In genomic region chr7:16845746-16846145, GRCh38 we compare ENCODE assay signal across 22 cellular contexts. TPM values are rescaled to one million over a fixed set of nuclear protein-coding genes. Genes with fewer than 3 reads are reported as not detected.
DNase-seq lines count a peak whose midpoint lies in the region; ATAC-seq, FAIRE-seq and TF ChIP-seq lines count a peak whose summit lies in the region.
"Had no signal": no experiment of that assay in that cellular context is flagged by ENCODE, and none has a peak within 500 bp of the region (broad histone marks: within the 10 kb centered on the region; RNA-seq: fewer than 3 reads in every experiment).

No MANE protein-coding gene starts in this region.

- ATAC-seq in A549 = no peak
- no peak for ATAC-seq in PC-3
- ATAC-seq in RWPE2 (ENCODE audit: low read depth) = no peak
- ATAC-seq in upper lobe of left lung (ENCODE audit: low FRiP score in 2 of 2) = no peak
- ATAC-seq in HG02759 (IDR thresholded peaks at IDR 0.05; ENCODE audit: unreplicated experiment) = no peak
- ATAC-seq in activated T-cell treated with anti-CD3 and anti-CD28 coated beads, Interleukin-2, amount 50 U/mL, for 72 hours (replicated peaks in 1 of 2) = no peak
- ATAC-seq: GM23338 had no signal

- POLR2A ChIA-PET in A549 (lab: Yijun Ruan, JAX) = interaction anchor here (2.7 kb wide), 1 partner anchor 42 kb away, joined by 14 read pairs; the partner anchor contains the start of gene AGR2
- POLR2A ChIA-PET in PC-3 (lab: Charles Lee; ENCODE audit: unreplicated experiment) = interaction anchor here (0.6 kb wide), 1 partner anchor 146 kb away, joined by 3 read pairs; no protein-coding TSS in a partner anchor

- intact Hi-C loops in PC-3 (cut with micrococcal nuclease) = loop anchor here (2.0 kb wide), 1 partner anchor 71 kb away; no protein-coding TSS in a partner anchor

- H3K27me3 Mint-ChIP-seq in activated T-cell treated with anti-CD3 and anti-CD28 coated beads, Interleukin-2, amount 50 U/mL, for 72 hours (ENCODE audit: low read depth) = peaks cover 10% of the 10 kb centered on the region

- H3K79me2 ChIP-seq in PC-3 (ENCODE audit: low read length) = no peaks in the 10 kb centered on the region
- no peaks in the 10 kb centered on the region for H3K79me2 ChIP-seq in hepatocyte

- peaks cover 4% of the 10 kb centered on the region for H3F3A ChIP-seq in PC-3 (ENCODE audit: low read length, unreplicated experiment)

- no peak overlapping the region for H3K27ac Mint-ChIP-seq in activated T-cell treated with anti-CD3 and anti-CD28 coated beads, Interleukin-2, amount 50 U/mL, for 72 hours
- H3K27ac Mint-ChIP-seq: CD8-positive, alpha-beta memory T cell; GM23338; HFFc6 had no signal

- H3K9me2 ChIP-seq in PC-3 (replicated peaks; ENCODE audit: low read length) (no peaks in the 10 kb centered on the region), hepatocyte (replicated peaks; ENCODE audit: insufficient read depth) (no peaks in the 10 kb centered on the region)

- CTCF ChIA-PET in A549 (lab: Yijun Ruan, JAX) = no interaction called here
- CTCF ChIA-PET in PC-3 (lab: Charles Lee) = no interaction called here

- H3K27me3 ChIP-seq in PC-3 (ENCODE audit: low read length) = no peaks in the 10 kb centered on the region
- H3K27me3 ChIP-seq in RWPE2 (ENCODE audit: insufficient read depth, poor library complexity, severe bottlenecking) = no peaks in the 10 kb centered on the region
- no peaks in the 10 kb centered on the region for H3K27me3 ChIP-seq in hepatocyte
- no peaks in the 10 kb centered on the region for H3K27me3 ChIP-seq in upper lobe of left lung

- H3K27ac ChIP-seq in A549 = peak overlapping the region; percentile 81 to 85
- H3K27ac ChIP-seq in PC-3 (ENCODE audit: low read length) = peak overlapping the region; percentile 97
- peak overlapping the region; percentile 64 for H3K27ac ChIP-seq in RWPE2 (ENCODE audit: poor library complexity, severe bottlenecking)
- peak overlapping the region; percentile 91 for H3K27ac ChIP-seq in hepatocyte
- no peak overlapping the region for H3K27ac ChIP-seq in upper lobe of left lung
- H3K27ac ChIP-seq: 22Rv1 had no signal

- H3K4me2 ChIP-seq in A549 (peak overlapping the region; percentile 82; the same call in 2 of the 3 replicates), PC-3 (ENCODE audit: low read length) (peak overlapping the region; percentile 93; the same call in 1 of the 2 replicates), hepatocyte (peak overlapping the region; percentile 65)
- H3K4me2 ChIP-seq: GM23338 had no signal

- TF ChIP-seq CTCF in A549 (IDR thresholded peaks at IDR 0.05) = no peak
- TF ChIP-seq CTCF in PC-3 (conservative IDR thresholded peaks at IDR 0.05; ENCODE audit: low read depth, low read length) = no peak
- no peak for TF ChIP-seq CTCF in RWPE2 (IDR thresholded peaks at IDR 0.05; ENCODE audit: poor library complexity, severe bottlenecking)
- no peak for TF ChIP-seq CTCF in hepatocyte (IDR thresholded peaks at IDR 0.05; ENCODE audit: poor library complexity)
- TF ChIP-seq CTCF in upper lobe of left lung (IDR thresholded peaks at IDR 0.05) = no peak

- TF ChIP-seq EP300 in A549 (IDR thresholded peaks at IDR 0.05) (no peak), upper lobe of left lung (IDR thresholded peaks at IDR 0.05) (no peak)

- no peak for DNase-seq in A549 (ENCODE audit: low read depth in 1 of 2, low spot score in 1 of 2)
- no peak for DNase-seq in PC-3
- no peak for DNase-seq in RWPE2 (ENCODE audit: low spot score)
- no peak for DNase-seq in hepatocyte (ENCODE audit: low spot score)
- DNase-seq in upper lobe of left lung = no peak
- no peak for DNase-seq in NCI-H1930 (lab: John Stamatoyannopoulos, UW)
- no peak for DNase-seq in activated T-cell treated with anti-CD3 and anti-CD28 coated beads, Interleukin-2, amount 50 U/mL, for 72 hours
- DNase-seq: BE2C; C1 segment of cervical spinal cord; CD4-positive, CD25-positive, alpha-beta regulatory T cell; CD8-positive, alpha-beta memory T cell; COR-L47; DMS153; DMS79; GF-D8; HCEC 1CT; HFFc6 had no signal

- TF ChIP-seq POLR2A in A549 (IDR thresholded peaks at IDR 0.05; ENCODE audit: low read length) (no peak), upper lobe of left lung (IDR thresholded peaks at IDR 0.05) (no peak)

- H2AFZ ChIP-seq in PC-3 (ENCODE audit: low read length) (0 out of 2 replicates have a peak overlapping the region, but pooled peaks have one; percentile 63), hepatocyte (no peak overlapping the region)
- H2AFZ ChIP-seq: GM23338 had no signal

- BruUV-seq in PC-3 (replicated peaks; lab: Mats Ljungman, UMichigan) = no TSS peak

- H3K4me1 Mint-ChIP-seq in activated T-cell treated with anti-CD3 and anti-CD28 coated beads, Interleukin-2, amount 50 U/mL, for 72 hours (ENCODE audit: low read depth) = no peaks in the 10 kb centered on the region
- H3K4me1 Mint-ChIP-seq: CD4-positive, CD25-positive, alpha-beta regulatory T cell; CD8-positive, alpha-beta memory T cell; GM23338 had no signal

- H3K36me3 ChIP-seq in PC-3 (ENCODE audit: low read depth, low read length) (no peaks in the 10 kb centered on the region), RWPE2 (ENCODE audit: low read depth) (no peaks in the 10 kb centered on the region), hepatocyte (replicated peaks; ENCODE audit: insufficient read depth, low read depth) (no peaks in the 10 kb centered on the region), upper lobe of left lung (no peaks in the 10 kb centered on the region)
- H3K36me3 ChIP-seq: BE2C had no signal

- peaks cover 26% of the 10 kb centered on the region for H3K4me1 ChIP-seq in A549
- peaks cover 31% of the 10 kb centered on the region for H3K4me1 ChIP-seq in PC-3 (ENCODE audit: insufficient read depth, low read length)
- H3K4me1 ChIP-seq in RWPE2 (ENCODE audit: insufficient read depth, poor library complexity, severe bottlenecking) = peaks cover 20% of the 10 kb centered on the region
- peaks cover 22% of the 10 kb centered on the region for H3K4me1 ChIP-seq in hepatocyte (ENCODE audit: insufficient read depth)
- peaks cover 0 to 7% (median 4%) of the 10 kb centered on the region in 4 donors for H3K4me1 ChIP-seq in upper lobe of left lung
- H3K4me1 ChIP-seq: BE2C had no signal

- H3K4me3 ChIP-seq in A549 = no peak overlapping the region
- H3K4me3 ChIP-seq in PC-3 (ENCODE audit: low read length) = no peak overlapping the region
- H3K4me3 ChIP-seq in RWPE2 (ENCODE audit: severe bottlenecking) = no peak overlapping the region
- H3K4me3 ChIP-seq in hepatocyte = no peak overlapping the region
- no peak overlapping the region for H3K4me3 ChIP-seq in upper lobe of left lung
- H3K4me3 ChIP-seq: GM23338 had no signal

- H3K9me3 ChIP-seq in A549 (0 out of 3 replicates have a peak, but pooled peaks cover 3% of the 10 kb centered on the region), PC-3 (ENCODE audit: low read length) (no peaks in the 10 kb centered on the region), RWPE2 (ENCODE audit: severe bottlenecking) (no peaks in the 10 kb centered on the region), hepatocyte (ENCODE audit: low read depth) (no peaks in the 10 kb centered on the region), upper lobe of left lung (no peaks in the 10 kb centered on the region)
- H3K9me3 ChIP-seq: BE2C had no signal

- H3K9me3 Mint-ChIP-seq in activated T-cell treated with anti-CD3 and anti-CD28 coated beads, Interleukin-2, amount 50 U/mL, for 72 hours = peaks cover 0 to 2% of the 10 kb centered on the region in 2 donors
- H3K9me3 Mint-ChIP-seq: CD8-positive, alpha-beta memory T cell; GM23338; HFFc6 had no signal

- TF ChIP-seq RAD21 in A549 (conservative IDR thresholded peaks at IDR 0.05 in 1 of 2, IDR thresholded peaks at IDR 0.05 in 1 of 2) = no peak

- no peak for FAIRE-seq in A549 (lab: Jason Lieb, UNC)
- FAIRE-seq: H54 had no signal

- no peaks in the 10 kb centered on the region for H3K36me3 Mint-ChIP-seq in activated T-cell treated with anti-CD3 and anti-CD28 coated beads, Interleukin-2, amount 50 U/mL, for 72 hours (ENCODE audit: insufficient read depth in 2 of 2)
- H3K36me3 Mint-ChIP-seq: CD4-positive, CD25-positive, alpha-beta regulatory T cell; CD8-positive, alpha-beta memory T cell had no signal

- H3K9ac ChIP-seq in PC-3 (ENCODE audit: low read length) = no peak overlapping the region; the same call in 1 of the 2 replicates

- H3K4me3 Mint-ChIP-seq in activated T-cell treated with anti-CD3 and anti-CD28 coated beads, Interleukin-2, amount 50 U/mL, for 72 hours = no peak overlapping the region
- H3K4me3 Mint-ChIP-seq: CD4-positive, CD25-positive, alpha-beta regulatory T cell; CD8-positive, alpha-beta memory T cell; GM23338; HFFc6 had no signal

- no peaks in the 10 kb centered on the region for H4K20me1 ChIP-seq in PC-3 (ENCODE audit: low read length)
- no peaks in the 10 kb centered on the region for H4K20me1 ChIP-seq in hepatocyte (ENCODE audit: insufficient read depth, poor library complexity, severe bottlenecking)

TF ChIP-seq in A549, 52 proteins besides CTCF, POLR2A, EP300 and RAD21 (continues in another document):
- TF ChIP-seq ZFP36 (IDR thresholded peaks at IDR 0.05; ENCODE audit: borderline replicate concordance, partially characterized antibody) = no peak

RNA-seq across cellular contexts. Expression of gene AGR3, which starts 36.0 kb away (rescaled TPM):
- 0.36 and 0.52 TPM in 2 replicates for polyA plus RNA-seq in A549 (2011; rRNA removed)
- not detected in 2 replicates for polyA plus RNA-seq in A549 (2012; cell fraction: cytosol; rRNA removed)
- polyA plus RNA-seq in A549 (2012; cell fraction: nucleus; rRNA removed) = not detected in 2 replicates
- polyA plus RNA-seq in A549 (2017; fragmentation: RNase III; extraction: RNeasy Plus Mini Kit Qiagen cat#74134 plus additional on column Dnase treatment) = not detected in 3 replicates
- polyA minus RNA-seq in A549 (2011; rRNA and poly(A)+ RNA removed) = not detected in 2 replicates
- total RNA-seq in PC-3 (2014; rRNA removed) = not detected in 2 replicates
- 52.1 and 74.3 TPM in 2 replicates for total RNA-seq in hepatocyte
- 51.0 and 65.1 TPM in 2 replicates for polyA plus RNA-seq in hepatocyte
- total RNA-seq in upper lobe of left lung = 100 to 1,000 TPM in 2 of 6 donors, 10 to 100 TPM in 4; 10.5 to 209 (median 74.6) TPM
- total RNA-seq in activated T-cell treated with anti-CD3 and anti-CD28 coated beads, Interleukin-2, amount 50 U/mL, for 72 hours = not detected
- total RNA-seq: CD4-positive, CD25-positive, alpha-beta regulatory T cell; CD8-positive, alpha-beta memory T cell; Daoy; GM23338; HFFc6 had no signal
- polyA plus RNA-seq: CD4-positive, CD25-positive, alpha-beta regulatory T cell; CD8-positive, alpha-beta memory T cell; GM23338 had no signal

RNA-seq across cellular contexts. Expression of gene AGR2, which starts 40.9 kb away (rescaled TPM):
- polyA plus RNA-seq in A549 (2011; rRNA removed) (479 and 682 TPM in 2 replicates), A549 (2017; fragmentation: RNase III; extraction: RNeasy Plus Mini Kit Qiagen cat#74134 plus additional on column Dnase treatment) (60.7 to 67.5 TPM (median 61.8 TPM) in 3 replicates), hepatocyte (173 and 183 TPM in 2 replicates)
- polyA plus RNA-seq in A549 (2012; cell fraction: cytosol; rRNA removed) = 144 and 151 TPM in 2 replicates
- 84.8 and 108 TPM in 2 replicates for polyA plus RNA-seq in A549 (2012; cell fraction: nucleus; rRNA removed)
- polyA minus RNA-seq in A549 (2011; rRNA and poly(A)+ RNA removed) = 203 and 270 TPM in 2 replicates
- total RNA-seq in PC-3 (2014; rRNA removed) (72.2 and 140 TPM in 2 replicates), hepatocyte (117 and 178 TPM in 2 replicates), upper lobe of left lung (100 to 1,000 TPM in 1 of 6 donors, 10 to 100 TPM in 4, 1 to 10 TPM in 1; 6.3 to 126 (median 44.8) TPM)
- total RNA-seq in activated T-cell treated with anti-CD3 and anti-CD28 coated beads, Interleukin-2, amount 50 U/mL, for 72 hours = not detected
- total RNA-seq: CD4-positive, CD25-positive, alpha-beta regulatory T cell; CD8-positive, alpha-beta memory T cell; Daoy; GM23338; HFFc6 had no signal
- polyA plus RNA-seq: CD4-positive, CD25-positive, alpha-beta regulatory T cell; CD8-positive, alpha-beta memory T cell; GM23338 had no signal

Comparison
In these comparisons a context has a peak if more than half of its experiments do, and no peak if none do; other contexts are left out.
1. H3K27ac ChIP-seq: peak in A549 (2 of 2), PC-3 (single experiment), RWPE2 (single experiment) and hepatocyte (single experiment); none in upper lobe of left lung (0 of 4).
2. RNA of gene AGR3, which starts 36.0 kb away (total RNA-seq): 10.5 to 209 TPM in upper lobe of left lung and 52.1 to 74.3 TPM in hepatocyte; not detected in PC-3 and not detected in activated T-cell treated with anti-CD3 and anti-CD28 coated beads, Interleukin-2, amount 50 U/mL, for 72 hours; every median in the first group is over 10 times any median in the second.
3. RNA of gene AGR2, which starts 40.9 kb away (total RNA-seq): 117 to 178 TPM in hepatocyte, 72.2 to 140 TPM in PC-3 and 6.3 to 126 TPM in upper lobe of left lung; not detected in activated T-cell treated with anti-CD3 and anti-CD28 coated beads, Interleukin-2, amount 50 U/mL, for 72 hours; every median in the first group is over 4 times any median in the second.
4. Peak in every context shown above with its lines, with median percentiles within 50 percentile points of each other: H3K4me2 ChIP-seq.